ENCODE assay signal across 8 cellular contexts in the genomic region with DNA sequence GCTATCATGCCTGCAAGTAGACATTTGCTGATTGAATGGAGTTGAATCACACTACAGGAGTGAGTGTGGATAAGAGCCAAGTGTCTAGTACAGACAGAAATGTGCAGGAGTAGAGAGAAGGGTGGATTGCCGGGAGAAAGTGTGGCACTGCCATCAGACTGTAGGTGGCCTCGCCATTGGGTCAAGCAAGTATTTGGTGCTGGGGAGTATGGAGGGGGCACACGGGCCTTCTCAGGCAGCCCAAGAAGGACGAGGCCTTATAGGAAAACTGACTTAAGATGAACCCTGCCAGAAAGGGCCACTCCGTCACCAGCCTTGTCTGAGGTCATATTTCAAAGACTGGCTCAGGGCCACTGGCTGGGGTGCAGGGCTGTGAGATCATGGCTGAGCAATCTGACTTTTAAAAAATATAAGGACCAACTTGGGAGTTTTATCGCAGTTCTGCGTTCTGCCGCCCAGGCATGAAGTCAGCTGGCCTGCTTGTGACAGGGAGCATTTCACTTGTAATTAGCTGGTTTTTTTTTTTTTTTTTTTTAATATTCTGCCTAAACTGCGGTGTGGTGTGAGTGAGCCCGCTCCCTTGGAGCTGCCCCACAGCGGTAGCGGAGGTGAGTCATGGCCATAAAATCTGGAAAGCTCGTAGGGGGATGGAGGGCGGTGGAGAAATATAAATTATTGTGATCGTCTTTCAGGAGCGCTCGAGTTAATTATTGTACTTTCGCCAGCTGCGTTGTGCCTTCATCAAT.
DNase-seq lines count a peak whose midpoint lies in the region; ATAC-seq and TF ChIP-seq lines count a peak whose summit lies in the region.

No MANE protein-coding gene starts in this region.

- intact Hi-C loops in mammary epithelial cell (cut with micrococcal nuclease) = no loop called here
- intact Hi-C loops in upper lobe of right lung (cut with DNase I) = no loop called here

- dilution Hi-C loops in mammary epithelial cell (cut with HindIII; ENCODE audit: low sequenced_read_pairs) = no loop called here

- H3K36me3 Mint-ChIP-seq in mesothelial cell of epicardium = no peaks in the 10 kb centered on the region

- ATAC-seq in upper lobe of right lung = no peak

- H3K9me3 Mint-ChIP-seq in mesothelial cell of epicardium = no peaks in the 10 kb centered on the region

- peak overlapping the region; percentile 88 for H3K27ac Mint-ChIP-seq in mesothelial cell of epicardium

- peak overlapping the region; percentile 23 for H3K9ac ChIP-seq in mammary epithelial cell (ENCODE audit: insufficient read depth, low read length)

- TF ChIP-seq CTCF in C4-2B (conservative IDR thresholded peaks at IDR 0.05) (no peak; the same call in 1 of the 2 replicates), mammary epithelial cell (conservative IDR thresholded peaks at IDR 0.05 in 1 of 2, IDR thresholded peaks at IDR 0.05 in 1 of 2; ENCODE audit: extremely low read depth in 1 of 2, insufficient read depth in 1 of 2, low read depth in 1 of 2, low read length in 2 of 2) (peak in 1 of 2 donors; percentile 23), mesothelial cell of epicardium (IDR thresholded peaks at IDR 0.05; ENCODE audit: unreplicated experiment) (no peak), upper lobe of right lung (IDR thresholded peaks at IDR 0.05) (no peak)

- DNase-seq in NCI-H1436 treated with DMSO at 0.1 percent for 48 hours (lab: John Stamatoyannopoulos, UW) (peak; percentile 56), mammary epithelial cell (peak; percentile 76), mesothelial cell of epicardium (ENCODE audit: low spot score in 2 of 2, unreplicated experiment in 2 of 2) (peak in 1 of 2 experiments; percentile 55), KG1 (lab: John Stamatoyannopoulos, UW) (no peak), upper lobe of right lung (no peak), retina (no peak)
- no peak for DNase-seq in central memory CD4-positive, alpha-beta T cell

- no peaks in the 10 kb centered on the region for H3K27me3 Mint-ChIP-seq in mesothelial cell of epicardium (ENCODE audit: low read depth)

- H4K20me1 ChIP-seq in mammary epithelial cell (ENCODE audit: insufficient read depth, low read length) = no peaks in the 10 kb centered on the region

- peak overlapping the region; percentile 77 for H2AFZ ChIP-seq in mammary epithelial cell (ENCODE audit: low read depth, low read length)

- H3K9me3 ChIP-seq in mammary epithelial cell (replicated peaks; ENCODE audit: insufficient read depth, low read length) (no peaks in the 10 kb centered on the region), upper lobe of right lung (no peaks in the 10 kb centered on the region)

- H3K27me3 ChIP-seq in mammary epithelial cell (ENCODE audit: insufficient read depth, low read length) = no peaks in the 10 kb centered on the region
- no peaks in the 10 kb centered on the region for H3K27me3 ChIP-seq in upper lobe of right lung

- no TSS peak for BruUV-seq in mammary epithelial cell (replicated peaks; lab: Mats Ljungman, UMichigan)

- peaks cover 35% of the 10 kb centered on the region for H3K4me1 Mint-ChIP-seq in mesothelial cell of epicardium

- H3K4me1 ChIP-seq in mammary epithelial cell (ENCODE audit: insufficient read depth, low read length) (peaks cover 19% of the 10 kb centered on the region), upper lobe of right lung (no peaks in the 10 kb centered on the region)

- no peak overlapping the region for H3K4me3 ChIP-seq in mammary epithelial cell (replicated peaks in 1 of 3; ENCODE audit: insufficient read depth in 1 of 3, low read depth in 2 of 3, low read length in 3 of 3)
- no peak overlapping the region for H3K4me3 ChIP-seq in upper lobe of right lung

- peak overlapping the region; percentile 67 for H3K4me2 ChIP-seq in mammary epithelial cell (ENCODE audit: insufficient read depth, low read depth, low read length)

- H3K36me3 ChIP-seq in mammary epithelial cell (ENCODE audit: insufficient read depth, low read length) (no peaks in the 10 kb centered on the region), upper lobe of right lung (no peaks in the 10 kb centered on the region)

- CTCF ChIA-PET in mammary epithelial cell (lab: Charles Lee; ENCODE audit: low non-redundant PET) = no interaction called here

- H3K4me3 Mint-ChIP-seq in mesothelial cell of epicardium = peak overlapping the region; percentile 56

- no peaks in the 10 kb centered on the region for H3K79me2 ChIP-seq in mammary epithelial cell (ENCODE audit: insufficient read depth, low read length)

- in situ Hi-C loops in mammary epithelial cell (cut with MboI; ENCODE audit: low sequenced_read_pairs in 2 of 2) = no loop called here

- H3K27ac ChIP-seq in C4-2B (peak overlapping the region; percentile 15; the same call in 1 of the 2 replicates), mammary epithelial cell (ENCODE audit: insufficient read depth, low read depth, low read length) (peak overlapping the region; percentile 65), upper lobe of right lung (no peak overlapping the region)

- WGBS in mammary epithelial cell (ENCODE audit: low coverage, missing lambda C conversion rate) = 26% methylated on average over 17 of the region's 19 CpGs

Comparison
In these comparisons a context has a peak if more than half of its experiments do, and no peak if none do; other contexts are left out.
1. DNase-seq: peak in NCI-H1436 treated with DMSO at 0.1 percent for 48 hours (single experiment) and mammary epithelial cell (single experiment); none in KG1 (single experiment), central memory CD4-positive, alpha-beta T cell (single experiment), upper lobe of right lung (single experiment) and retina (single experiment).